Comparison of ENCODE assay signal across 2 cellular contexts in genomic region chr7:100503350-100503735, GRCh38.
TF ChIP-seq lines count a peak whose summit lies in the region.

No MANE protein-coding gene starts in this region.

TF ChIP-seq in IMR-90, 13 proteins besides CTCF, POLR2A, EP300 and RAD21:
- TF ChIP-seq FOS (IDR thresholded peaks at IDR 0.05; ENCODE audit: low read depth, low read length) (no peak), RFX5 (IDR thresholded peaks at IDR 0.05; ENCODE audit: low read depth, low read length) (no peak), NFE2L2 (IDR thresholded peaks at IDR 0.05; ENCODE audit: low read depth, low read length) (no peak), SMC3 (IDR thresholded peaks at IDR 0.05; ENCODE audit: low read depth, low read length) (no peak)

TF ChIP-seq in K562, 482 proteins besides CTCF, POLR2A, EP300 and RAD21:
- TF ChIP-seq CEBPB (tag; IDR thresholded peaks at IDR 0.05) (peak; percentile 9; the same call in 1 of the 2 replicates), ZNF41 (CRISPR knock-in tag; conservative IDR thresholded peaks at IDR 0.05) (no peak), SNIP1 (IDR thresholded peaks at IDR 0.05; ENCODE audit: low read depth) (no peak), JUNB (CRISPR knock-in tag; conservative IDR thresholded peaks at IDR 0.05) (no peak), THAP7 (CRISPR knock-in tag; IDR thresholded peaks at IDR 0.05) (no peak), TAF9B (IDR thresholded peaks at IDR 0.05; ENCODE audit: partially characterized antibody) (no peak), ZNF217 (CRISPR knock-in tag; IDR thresholded peaks at IDR 0.05) (no peak), SETDB1 (IDR thresholded peaks at IDR 0.05; ENCODE audit: low read length) (no peak), ARID3A (IDR thresholded peaks at IDR 0.05; ENCODE audit: borderline replicate concordance, low read depth, low read length) (no peak), ATF7 (IDR thresholded peaks at IDR 0.05) (peak; percentile 61; the same call in 1 of the 2 replicates), RBM14 (IDR thresholded peaks at IDR 0.05; ENCODE audit: borderline replicate concordance, insufficient read depth, low read depth, low read length) (no peak), GABPA (tag; conservative IDR thresholded peaks at IDR 0.05; ENCODE audit: low read depth) (no peak), ATF3 (IDR thresholded peaks at IDR 0.05) (peak; percentile 73), ATF3 (CRISPR knock-in tag; conservative IDR thresholded peaks at IDR 0.05) (no peak), L3MBTL2 (IDR thresholded peaks at IDR 0.05) (0 out of 2 replicates have a peak, but pooled peaks have one; percentile 26), ZNF384 (IDR thresholded peaks at IDR 0.05; ENCODE audit: low read depth, low read length) (peak; percentile 74), ZNF143 (CRISPR knock-in tag; IDR thresholded peaks at IDR 0.05) (no peak)
TF ChIP-seq in K562: peak in this region for 5.
